Comparison of ENCODE assay signal across 16 cellular contexts in genomic region chr16:86201746-86202145, GRCh38.
DNase-seq lines count a peak whose midpoint lies in the region; ATAC-seq and TF ChIP-seq lines count a peak whose summit lies in the region.
"Had no signal": no experiment of that assay in that cellular context is flagged by ENCODE, and none has a peak within 500 bp of the region (broad histone marks: within the 10 kb centered on the region; RNA-seq: fewer than 3 reads in every experiment).

No MANE protein-coding gene starts in this region.

- H3K4me1 ChIP-seq in gastroesophageal sphincter (peaks cover 0 to 34% (median 0%) of the 10 kb centered on the region in 3 donors), rectal smooth muscle tissue (ENCODE audit: control insufficient read depth, insufficient read depth, low read length) (peaks cover 26% of the 10 kb centered on the region)

- no peak for TF ChIP-seq CTCF in WERI-Rb-1 (IDR thresholded peaks at IDR 0.05; ENCODE audit: low read depth, low read length)
- TF ChIP-seq CTCF in gastroesophageal sphincter (IDR thresholded peaks at IDR 0.05): no peak

- no peak for TF ChIP-seq POLR2A in gastroesophageal sphincter (IDR thresholded peaks at IDR 0.05)

- DNase-seq in WERI-Rb-1 (peak; percentile 25), GM19238 (ENCODE audit: insufficient read length, low spot score) (no peak), RPMI8226 (no peak), DMS79 (lab: John Stamatoyannopoulos, UW) (no peak)
- DNase-seq: CD4-positive, CD25-positive, alpha-beta regulatory T cell; DMS53; KBM-7; NCI-H1417 treated with DMSO at 0.1 percent for 48 hours; NCI-H2081 treated with DMSO at 0.1 percent for 48 hours; NCI-H510A treated with DMSO at 0.1 percent for 48 hours; PC-9; SK-N-SH had no signal

- H3K36me3 ChIP-seq in WERI-Rb-1: no peaks in the 10 kb centered on the region
- no peaks in the 10 kb centered on the region for H3K36me3 ChIP-seq in gastroesophageal sphincter
- no peaks in the 10 kb centered on the region for H3K36me3 ChIP-seq in rectal smooth muscle tissue (ENCODE audit: control insufficient read depth, insufficient read depth, low read length)

- H3K9me3 ChIP-seq in WERI-Rb-1 (ENCODE audit: severe bottlenecking) (no peaks in the 10 kb centered on the region), gastroesophageal sphincter (no peaks in the 10 kb centered on the region)
- H3K9me3 ChIP-seq: SK-N-SH had no signal

- no peak for ATAC-seq in gastroesophageal sphincter
- ATAC-seq in HG03045 (IDR thresholded peaks at IDR 0.05; ENCODE audit: unreplicated experiment): no peak
- ATAC-seq: HCT116 had no signal

- H3K27ac ChIP-seq in WERI-Rb-1 (no peak overlapping the region), gastroesophageal sphincter (peak overlapping the region; percentile 69 to 94 (median 86)), rectal smooth muscle tissue (ENCODE audit: low read depth, low read length) (peak overlapping the region; percentile 98)
- H3K27ac ChIP-seq: PC-9 had no signal

- H3K4me3 ChIP-seq in WERI-Rb-1 (ENCODE audit: low read depth, low read length): no peak overlapping the region
- H3K4me3 ChIP-seq in gastroesophageal sphincter: peak overlapping the region in 1 of 2 donors; percentile 45
- no peak overlapping the region for H3K4me3 ChIP-seq in rectal smooth muscle tissue (ENCODE audit: low read length)
- H3K4me3 ChIP-seq: PC-9 had no signal

- no peak for TF ChIP-seq EP300 in gastroesophageal sphincter (IDR thresholded peaks at IDR 0.05)

- H3K27me3 ChIP-seq in WERI-Rb-1 (ENCODE audit: insufficient read depth, low read depth, severe bottlenecking): no peaks in the 10 kb centered on the region
- H3K27me3 ChIP-seq in gastroesophageal sphincter: peaks cover 10% of the 10 kb centered on the region
- H3K27me3 ChIP-seq in rectal smooth muscle tissue (ENCODE audit: control insufficient read depth, insufficient read depth, low read length): peaks cover 4% of the 10 kb centered on the region

- H3K9ac ChIP-seq in rectal smooth muscle tissue (ENCODE audit: low read length): no peak overlapping the region
- H3K9ac ChIP-seq: SK-N-SH had no signal

- WGBS in gastroesophageal sphincter (ENCODE audit: low coverage in 1 of 2), 2 donors: 79 to 80% methylated on average over 1 to 6 of the region's 10 CpGs
